Comparison of ENCODE assay signal across 9 cellular contexts in the genomic region with DNA sequence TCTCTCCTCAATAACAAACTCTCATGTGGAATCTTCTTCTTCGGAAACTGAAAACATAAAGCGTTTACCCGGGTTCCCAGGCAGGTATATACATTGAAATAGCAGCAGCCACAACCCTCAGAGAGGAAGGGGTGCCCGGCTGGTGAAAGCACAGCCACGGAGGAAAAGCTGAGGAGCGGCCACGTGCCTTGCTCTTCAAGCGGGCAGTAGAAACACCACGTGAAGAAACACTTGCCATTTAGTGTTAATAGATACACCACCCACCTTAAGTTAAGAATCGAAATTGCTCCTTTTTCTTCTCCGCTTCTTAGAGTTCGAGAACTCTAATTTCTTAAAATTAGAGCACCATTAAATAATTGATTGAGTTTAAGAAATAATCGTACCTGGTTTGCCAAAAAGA. TPM values are rescaled to one million over a fixed set of nuclear protein-coding genes. Genes with fewer than 3 reads are reported as not detected.
DNase-seq lines count a peak whose midpoint lies in the region; FAIRE-seq lines count a peak whose summit lies in the region.
"Had no signal": no experiment of that assay in that cellular context is flagged by ENCODE, and none has a peak within 500 bp of the region (broad histone marks: within the 10 kb centered on the region; RNA-seq: fewer than 3 reads in every experiment).

No MANE protein-coding gene starts in this region.

- in situ Hi-C loops in G401 (cut with HindIII; ENCODE audit: low sequenced_read_pairs) = no loop called here

- peak overlapping the region; percentile 40 for H3K27ac ChIP-seq in skeletal muscle tissue (ENCODE audit: low read depth, low read length)

- H3K4me3 ChIP-seq in skeletal muscle tissue (ENCODE audit: low read length in 3 of 3) = peak overlapping the region; percentile 35 to 64 (median 46)

- H3K27me3 ChIP-seq in skeletal muscle tissue (ENCODE audit: control insufficient read depth in 3 of 3, insufficient read depth in 3 of 3, low read length in 3 of 3) = peaks cover 28 to 48% (median 39%) of the 10 kb centered on the region in 3 donors

- DNase-seq in G401 (ENCODE audit: low spot score) = peak; percentile 33
- peak; percentile 30 for DNase-seq in amniotic epithelial cell (ENCODE audit: low read depth)
- DNase-seq in iris pigment epithelial cell (ENCODE audit: low read depth) = peak; percentile 50
- no peak for DNase-seq in NCI-H1417 (lab: John Stamatoyannopoulos, UW)
- DNase-seq in NCI-H510A (lab: John Stamatoyannopoulos, UW) = no peak
- no peak for DNase-seq in urothelium cell line (ENCODE audit: low spot score)
- DNase-seq in NCI-H446 (lab: John Stamatoyannopoulos, UW) = no peak

- peaks cover 2 to 4% (median 4%) of the 10 kb centered on the region in 3 donors for H3K4me1 ChIP-seq in skeletal muscle tissue (ENCODE audit: control insufficient read depth in 3 of 3, insufficient read depth in 3 of 3, low read length in 3 of 3)

- FAIRE-seq in urothelium cell line (lab: Jason Lieb, UNC) = no peak

- peak overlapping the region; percentile 20 to 54 (median 51) for H3K9ac ChIP-seq in skeletal muscle tissue (ENCODE audit: low read depth in 1 of 3, low read length in 3 of 3)

- H3K36me3 ChIP-seq in skeletal muscle tissue (ENCODE audit: control insufficient read depth in 3 of 3, insufficient read depth in 3 of 3, low read length in 3 of 3) = peaks cover 0 to 4% (median 0%) of the 10 kb centered on the region in 3 donors

- peaks cover 0 to 4% (median 4%) of the 10 kb centered on the region in 3 donors for H3K9me3 ChIP-seq in skeletal muscle tissue (ENCODE audit: control insufficient read depth in 3 of 3, low read length in 3 of 3)

RNA-seq across cellular contexts. Expression of gene THBS2, which starts 0.3 kb away (rescaled TPM):
- 0.14 and 0.18 TPM in 2 replicates for total RNA-seq in G401 (2014; rRNA removed; shearing (Covaris generic))
- 76.2 TPM for total RNA-seq in skeletal muscle tissue
- total RNA-seq: dermis microvascular lymphatic vessel endothelial cell had no signal

Comparison
In these comparisons a context has a peak if more than half of its experiments do, and no peak if none do; other contexts are left out.
1. DNase-seq: peak in G401 (single experiment), amniotic epithelial cell (single experiment) and iris pigment epithelial cell (single experiment); none in NCI-H1417 (0 of 3), NCI-H510A (single experiment), urothelium cell line (single experiment) and NCI-H446 (0 of 2).
2. RNA of gene THBS2, which starts 0.3 kb away (total RNA-seq): 76.2 TPM in skeletal muscle tissue (single experiment); 0.14 to 0.18 TPM in G401; every median in the first group is over 10 times any median in the second.